18 cellular contexts compared by ENCODE assay signal in the genomic region with DNA sequence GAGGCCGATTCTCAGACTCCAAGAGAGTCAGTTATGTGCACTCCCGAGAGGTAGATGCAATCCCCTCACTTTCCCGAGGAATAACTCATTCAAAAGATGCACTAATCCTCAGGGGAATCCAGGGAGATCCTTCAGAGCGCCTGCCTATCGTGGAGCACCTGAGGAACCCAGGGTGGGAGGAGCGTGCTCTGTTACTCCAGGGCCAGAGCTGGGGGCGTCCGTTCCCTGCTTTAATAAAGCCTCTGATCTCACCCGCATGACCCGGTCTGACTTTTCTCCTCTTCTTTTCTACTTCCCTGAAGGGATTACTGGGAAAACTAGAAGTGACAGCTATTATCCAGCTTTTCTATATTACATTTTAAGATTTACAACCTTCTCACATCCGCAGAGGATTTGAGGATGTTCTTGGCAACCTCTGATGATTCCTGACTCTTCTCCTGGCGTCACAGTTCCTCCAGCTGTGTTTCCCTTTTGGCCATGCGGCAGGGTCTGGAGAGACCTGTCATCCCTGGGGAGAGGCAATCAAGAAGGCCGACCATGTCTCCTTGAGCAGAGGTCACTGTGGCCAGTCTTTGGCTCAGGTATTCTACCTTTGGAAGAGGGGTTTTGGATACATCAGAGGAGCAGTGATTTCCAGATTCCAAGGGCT.
"Had no signal": no experiment of that assay in that cellular context is flagged by ENCODE, and none has a peak within 500 bp of the region (broad histone marks: within the 10 kb centered on the region; RNA-seq: fewer than 3 reads in every experiment).

No MANE protein-coding gene starts in this region.

- H3K4me3 ChIP-seq: ascending aorta, breast epithelium, heart right ventricle, transverse colon had no signal

- H3K4me1 ChIP-seq: ascending aorta, breast epithelium had no signal

- ATAC-seq: activated T-helper 17 cell treated with anti-CD3 and anti-CD28 coated beads, Interleukin-2, amount 50 U/mL, for 72 hours; left colon; naive thymus-derived CD8-positive, alpha-beta T cell; stimulated activated naive CD8-positive, alpha-beta T cell treated with anti-CD3 and anti-CD28 coated beads, Interleukin-15, Interleukin-2, amounts not matched to agents 100 U/mL and 50 U/mL, for 24 hours had no signal

- H3K27ac Mint-ChIP-seq: activated T-helper 17 cell treated with anti-CD3 and anti-CD28 coated beads, Interleukin-2, amount 50 U/mL, for 72 hours; T-helper 2 cell treated with Interferon-gamma antibody and Interleukin-4, amounts not matched to agents 5 μg/mL and 100 μg/mL, for 36 hours had no signal

- H3K36me3 ChIP-seq: ascending aorta, breast epithelium, heart right ventricle, neutrophil, transverse colon had no signal

- H3K27me3 ChIP-seq: ascending aorta, breast epithelium, neutrophil, transverse colon had no signal

- H3K27ac ChIP-seq: ascending aorta, breast epithelium, heart right ventricle, neutrophil had no signal

- DNase-seq: activated naive CD4-positive, alpha-beta T cell treated with Interleukin-2 at 50 U/mL for 16 hours; activated T-cell treated with anti-CD3 and anti-CD28 coated beads for 4 hours; cerebellar nuclear complex; effector CD8-positive, alpha-beta T cell; heart right ventricle; mammary epithelial cell; naive thymus-derived CD8-positive, alpha-beta T cell; small intestine; stimulated activated CD4-positive, alpha-beta T cell treated with anti-CD3 and anti-CD28 coated beads, Interleukin-4, amount 100 ng/mL, for 4 hours; stimulated activated CD8-positive, alpha-beta memory T cell treated with anti-CD3 and anti-CD28 coated beads, Interleukin-4, amount 100 ng/mL, for 48 hours; stimulated activated naive CD8-positive, alpha-beta T cell treated with anti-CD3 and anti-CD28 coated beads, Interleukin-15, Interleukin-2, amounts not matched to agents 100 U/mL and 50 U/mL, for 24 hours; transverse colon had no signal

- H3K4me3 Mint-ChIP-seq: activated T-helper 17 cell treated with anti-CD3 and anti-CD28 coated beads, Interleukin-2, amount 50 U/mL, for 72 hours; naive thymus-derived CD8-positive, alpha-beta T cell; T-helper 2 cell treated with Interferon-gamma antibody and Interleukin-4, amounts not matched to agents 5 μg/mL and 100 μg/mL, for 36 hours had no signal

- H3K27me3 Mint-ChIP-seq: activated T-helper 17 cell treated with anti-CD3 and anti-CD28 coated beads, Interleukin-2, amount 50 U/mL, for 72 hours; naive thymus-derived CD8-positive, alpha-beta T cell had no signal

- H3K9me3 ChIP-seq: ascending aorta, breast epithelium, heart right ventricle, neutrophil, transverse colon had no signal

- H3K9me3 Mint-ChIP-seq: activated T-helper 17 cell treated with anti-CD3 and anti-CD28 coated beads, Interleukin-2, amount 50 U/mL, for 72 hours; naive thymus-derived CD8-positive, alpha-beta T cell; T-helper 2 cell treated with Interferon-gamma antibody and Interleukin-4, amounts not matched to agents 5 μg/mL and 100 μg/mL, for 36 hours had no signal
